8 cellular contexts compared by ENCODE assay signal in genomic region chr1:182616130-182617074, GRCh38. TPM values are rescaled to one million over a fixed set of nuclear protein-coding genes. Genes with fewer than 3 reads are reported as not detected.
A peak's percentile ranks its signal among the peaks of the same experiment; 100 is the strongest.
DNase-seq lines count a peak whose midpoint lies in the region; ATAC-seq and TF ChIP-seq lines count a peak whose summit lies in the region.

No MANE protein-coding gene starts in this region.

- peaks cover 29% of the 10 kb centered on the region for H3K27me3 Mint-ChIP-seq in activated CD4-positive, alpha-beta T cell treated with anti-CD3 and anti-CD28 coated beads, Interleukin-2, amount 10 ng/mL, durations not matched to agents 24 days and 14 days
- H3K27me3 Mint-ChIP-seq in CD14-positive monocyte (ENCODE audit: low read depth in 3 of 3): peaks cover 60 to 83% (median 82%) of the 10 kb centered on the region in 3 donors

- H3K36me3 ChIP-seq in colonic mucosa: no peaks in the 10 kb centered on the region
- no peaks in the 10 kb centered on the region for H3K36me3 ChIP-seq in mucosa of stomach (ENCODE audit: control insufficient read depth, insufficient read depth, low read length)

- TF ChIP-seq CTCF in colonic mucosa (IDR thresholded peaks at IDR 0.05) (no peak), CD14-positive monocyte (IDR thresholded peaks at IDR 0.05) (no peak)

- peak overlapping the region; percentile 94 for H3K27ac Mint-ChIP-seq in activated CD4-positive, alpha-beta T cell treated with anti-CD3 and anti-CD28 coated beads, Interleukin-2, amount 10 ng/mL, durations not matched to agents 24 days and 14 days
- peak overlapping the region in 1 of 7 donors; percentile 43 for H3K27ac Mint-ChIP-seq in CD14-positive monocyte

- DNase-seq in NCI-H2196 (lab: John Stamatoyannopoulos, UW; ENCODE audit: unreplicated experiment) (peak; percentile 82), colonic mucosa (peak; percentile 64), CD14-positive monocyte (ENCODE audit: low spot score) (no peak)
- DNase-seq in activated CD4-positive, alpha-beta T cell treated with anti-CD3 and anti-CD28 coated beads, Interleukin-2, amount 10 ng/mL, durations not matched to agents 24 days and 14 days: peak; percentile 97
- DNase-seq in stimulated activated CD8-positive, alpha-beta memory T cell treated with anti-CD3 and anti-CD28 coated beads, Interleukin-4, amount 100 ng/mL, for 4 hours (ENCODE audit: low read depth in 2 of 2, low spot score in 1 of 2): peak; percentile 52 to 78

- peaks cover 65% of the 10 kb centered on the region for H3K4me1 Mint-ChIP-seq in activated CD4-positive, alpha-beta T cell treated with anti-CD3 and anti-CD28 coated beads, Interleukin-2, amount 10 ng/mL, durations not matched to agents 24 days and 14 days
- H3K4me1 Mint-ChIP-seq in CD14-positive monocyte: peaks cover 31% of the 10 kb centered on the region

- ATAC-seq in GM18873 (IDR thresholded peaks at IDR 0.05; ENCODE audit: low FRiP score, unreplicated experiment) (peak; percentile 77), HG03103 (IDR thresholded peaks at IDR 0.05; ENCODE audit: low read depth, unreplicated experiment) (peak; percentile 51)

- H3K4me3 ChIP-seq in colonic mucosa (no peak overlapping the region), mucosa of stomach (ENCODE audit: low read length) (peak overlapping the region; percentile 40)

- no peak overlapping the region for H3K27ac ChIP-seq in colonic mucosa

- intact Hi-C loops in activated CD4-positive, alpha-beta T cell treated with anti-CD3 and anti-CD28 coated beads, Interleukin-2, amount 10 ng/mL, durations not matched to agents 24 days and 14 days (cut with micrococcal nuclease): loop anchor here (1.0 to 10.0 kb wide), 8 partner anchors 13 to 1522 kb away; no protein-coding TSS in a partner anchor
- intact Hi-C loops in colonic mucosa (cut with DNase I): no loop called here
- intact Hi-C loops in CD14-positive monocyte (cut with micrococcal nuclease): no loop called here

- no peaks in the 10 kb centered on the region for H3K9me3 ChIP-seq in colonic mucosa
- no peaks in the 10 kb centered on the region for H3K9me3 ChIP-seq in mucosa of stomach (ENCODE audit: control insufficient read depth, low read length)

- H3K9ac ChIP-seq in colonic mucosa (ENCODE audit: low read depth in 2 of 2, low read length in 2 of 2): no peak overlapping the region
- no peak overlapping the region for H3K9ac ChIP-seq in mucosa of stomach (ENCODE audit: low read length)

- peaks cover 10% of the 10 kb centered on the region for H3K27me3 ChIP-seq in colonic mucosa
- H3K27me3 ChIP-seq in mucosa of stomach (ENCODE audit: control insufficient read depth, insufficient read depth, low read length): peaks cover 15% of the 10 kb centered on the region

- H3K9me3 Mint-ChIP-seq in activated CD4-positive, alpha-beta T cell treated with anti-CD3 and anti-CD28 coated beads, Interleukin-2, amount 10 ng/mL, durations not matched to agents 24 days and 14 days: peaks cover 13% of the 10 kb centered on the region
- peaks cover 3 to 21% (median 14%) of the 10 kb centered on the region in 7 donors for H3K9me3 Mint-ChIP-seq in CD14-positive monocyte

- peaks cover 8% of the 10 kb centered on the region for H3K36me3 Mint-ChIP-seq in activated CD4-positive, alpha-beta T cell treated with anti-CD3 and anti-CD28 coated beads, Interleukin-2, amount 10 ng/mL, durations not matched to agents 24 days and 14 days (ENCODE audit: low read depth)
- peaks cover 0 to 5% of the 10 kb centered on the region in 2 donors for H3K36me3 Mint-ChIP-seq in CD14-positive monocyte

- H3K4me1 ChIP-seq in colonic mucosa (peaks cover 10% of the 10 kb centered on the region), mucosa of stomach (ENCODE audit: control insufficient read depth, insufficient read depth, low read length) (peaks cover 29% of the 10 kb centered on the region)

- peak overlapping the region; percentile 70 for H3K4me3 Mint-ChIP-seq in activated CD4-positive, alpha-beta T cell treated with anti-CD3 and anti-CD28 coated beads, Interleukin-2, amount 10 ng/mL, durations not matched to agents 24 days and 14 days
- peak overlapping the region in 1 of 2 donors; percentile 93 for H3K4me3 Mint-ChIP-seq in CD14-positive monocyte

RNA-seq across cellular contexts. Expression of gene RGS16, which starts 12.2 kb away (rescaled TPM):
- total RNA-seq in activated CD4-positive, alpha-beta T cell treated with anti-CD3 and anti-CD28 coated beads, Interleukin-2, amount 10 ng/mL, durations not matched to agents 24 days and 14 days: 94.3 and 94.7 TPM in 2 replicates
- 1 to 10 TPM in 1 of 2 donors, under 1 TPM in 1; 0.77 to 1.6 TPM for total RNA-seq in colonic mucosa
- polyA plus RNA-seq in CD14-positive monocyte: under 1 TPM in 1 of 2 donors, not detected in 1; 0.07 TPM

RNA-seq across cellular contexts. Expression of gene RNASEL, which starts 27.3 kb away (rescaled TPM):
- 3.4 and 4.8 TPM in 2 replicates for total RNA-seq in activated CD4-positive, alpha-beta T cell treated with anti-CD3 and anti-CD28 coated beads, Interleukin-2, amount 10 ng/mL, durations not matched to agents 24 days and 14 days
- total RNA-seq in colonic mucosa: 10 to 100 TPM; 16.2 to 19.5 TPM
- polyA plus RNA-seq in CD14-positive monocyte: 10 to 100 TPM in 1 of 2 donors, 1 to 10 TPM in 1; 7.9 to 12.3 TPM

Comparison
In these comparisons a context has a peak if more than half of its experiments do, and no peak if none do; other contexts are left out.
1. RNA of gene RGS16, which starts 12.2 kb away (total RNA-seq): 94.3 to 94.7 TPM in activated CD4-positive, alpha-beta T cell treated with anti-CD3 and anti-CD28 coated beads, Interleukin-2, amount 10 ng/mL, durations not matched to agents 24 days and 14 days; 0.77 to 1.6 TPM in colonic mucosa; every median in the first group is over 10 times any median in the second.